ENCODE assay signal across 1 cellular context in genomic region chr14:50892255-50892654, GRCh38.
TF ChIP-seq lines count a peak whose summit lies in the region.

No MANE protein-coding gene starts in this region.

TF ChIP-seq in SK-N-SH, 30 proteins besides CTCF, POLR2A, EP300 and RAD21 (continued from another document):
- TF ChIP-seq USF1 (IDR thresholded peaks at IDR 0.05; ENCODE audit: borderline replicate concordance, low read depth) (no peak), ELF1 (IDR thresholded peaks at IDR 0.05) (no peak), IRF3 (IDR thresholded peaks at IDR 0.05; ENCODE audit: low read depth, low read length) (no peak), YY1 (IDR thresholded peaks at IDR 0.05; ENCODE audit: low read depth) (no peak), EZH2phosphoT487 (IDR thresholded peaks at IDR 0.05; ENCODE audit: borderline replicate concordance, low read depth) (no peak), MEF2A (IDR thresholded peaks at IDR 0.05; ENCODE audit: borderline replicate concordance, low read depth) (no peak), MAX (IDR thresholded peaks at IDR 0.05; ENCODE audit: low read depth) (no peak), RXRA (IDR thresholded peaks at IDR 0.05; ENCODE audit: borderline replicate concordance, low read depth) (no peak), FOXM1 (IDR thresholded peaks at IDR 0.05; ENCODE audit: low read depth) (no peak), RCOR1 (IDR thresholded peaks at IDR 0.05; ENCODE audit: low read length) (no peak)
